In the genomic region with DNA sequence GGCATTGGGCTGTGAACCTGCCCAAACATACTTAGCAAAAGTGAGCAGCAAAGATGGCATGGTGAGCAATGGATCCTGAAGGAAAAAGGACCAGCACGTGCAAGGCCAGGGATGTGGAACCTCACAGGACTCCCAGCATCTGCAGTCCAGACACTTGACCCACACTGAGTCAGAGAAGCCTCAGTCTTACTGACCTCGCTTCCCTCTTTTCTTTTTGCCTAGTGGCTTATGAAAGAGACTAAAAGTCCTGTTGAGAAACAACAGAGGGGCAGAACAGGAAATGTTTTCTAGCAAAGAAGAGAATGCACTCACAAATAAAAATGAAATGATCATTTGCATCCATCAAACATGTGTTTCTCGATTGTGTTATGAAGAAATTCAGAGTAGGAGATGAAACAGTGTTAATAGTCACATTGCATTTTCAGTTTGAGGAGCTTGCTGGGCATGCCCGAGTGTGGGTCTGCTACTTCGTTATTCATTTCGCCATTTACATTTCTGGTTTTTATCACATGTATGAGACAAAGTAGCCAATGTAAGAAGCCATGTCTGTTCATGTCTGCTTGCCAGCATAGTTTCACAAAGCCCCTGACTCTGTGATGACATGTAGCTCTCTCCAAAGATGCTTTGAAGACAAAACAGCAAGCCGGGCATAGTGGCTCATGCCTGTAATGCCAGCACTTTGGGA, we compare ENCODE assay signal across 18 cellular contexts.
DNase-seq lines count a peak whose midpoint lies in the region; ATAC-seq, FAIRE-seq and TF ChIP-seq lines count a peak whose summit lies in the region.
"Had no signal": no experiment of that assay in that cellular context is flagged by ENCODE, and none has a peak within 500 bp of the region (broad histone marks: within the 10 kb centered on the region; RNA-seq: fewer than 3 reads in every experiment).

No MANE protein-coding gene starts in this region.

- H3K9me3 ChIP-seq in IMR-90 (ENCODE audit: control insufficient read depth, insufficient read depth, low read length) (no peaks in the 10 kb centered on the region), GM12878 (replicated peaks; ENCODE audit: control insufficient read depth, insufficient read depth, low read length) (no peaks in the 10 kb centered on the region), neutrophil (no peaks in the 10 kb centered on the region), heart right ventricle (no peaks in the 10 kb centered on the region), prostate gland (no peaks in the 10 kb centered on the region)
- H3K9me3 ChIP-seq: breast epithelium, SJCRH30, uterus had no signal

- H3K9me1 ChIP-seq in IMR-90 (ENCODE audit: insufficient read depth, low read length), result no peaks in the 10 kb centered on the region

- H2AK9ac ChIP-seq in IMR-90 (replicated peaks; ENCODE audit: low read depth, low read length, poor library complexity), result no peak overlapping the region

- H3K4me1 ChIP-seq in IMR-90 (ENCODE audit: control insufficient read depth, insufficient read depth, low read length) (no peaks in the 10 kb centered on the region), GM12878 (ENCODE audit: control insufficient read depth, insufficient read depth, low read length) (no peaks in the 10 kb centered on the region), neutrophil (ENCODE audit: control insufficient read depth in 1 of 2, insufficient read depth in 1 of 2, low read depth in 1 of 2, low read length in 1 of 2) (peaks cover 41 to 42% of the 10 kb centered on the region in 2 experiments), heart right ventricle (no peaks in the 10 kb centered on the region), prostate gland (replicated peaks) (peaks cover 9% of the 10 kb centered on the region)
- H3K4me1 ChIP-seq: breast epithelium, SJCRH30, uterus had no signal

- DNase-seq in GM04504 (ENCODE audit: low read depth) (peak; percentile 27), IMR-90 (peak; percentile 25), GM12878 (ENCODE audit: low read depth, low spot score) (no peak), heart right ventricle (no peak), D721Med (ENCODE audit: insufficient read length, low spot score) (no peak), prostate gland (ENCODE audit: low spot score) (no peak)
- DNase-seq: activated naive CD8-positive, alpha-beta T cell treated with anti-CD3 and anti-CD28 coated beads, Interleukin-2, amount 50 U/mL, for 24 hours; glutamatergic neuron; NCI-H2029 treated with DMSO at 0.1 percent for 48 hours; NCI-H510A; SJCRH30; small intestine; stimulated activated CD4-positive, alpha-beta T cell treated with anti-CD3 and anti-CD28 coated beads, Interleukin-4, amount 100 ng/mL, for 24 hours; uterus had no signal

- RAD21 ChIA-PET in GM12878 (lab: Charles Lee; ENCODE audit: unreplicated experiment), result no interaction called here

- H2AFZ ChIP-seq in IMR-90 (replicated peaks; ENCODE audit: low read length, poor library complexity) (no peak overlapping the region), GM12878 (ENCODE audit: control insufficient read depth, low read depth, low read length) (no peak overlapping the region)

- H3K56ac ChIP-seq in IMR-90 (ENCODE audit: extremely low read depth, insufficient read depth, low read length), result no peak overlapping the region

- H3K4me2 ChIP-seq in IMR-90 (ENCODE audit: low read depth, low read length), result no peak overlapping the region
- no peak overlapping the region for H3K4me2 ChIP-seq in GM12878 (ENCODE audit: control insufficient read depth, insufficient read depth)

- H4K20me1 ChIP-seq in IMR-90 (ENCODE audit: insufficient read depth, low read length), result no peaks in the 10 kb centered on the region
- H4K20me1 ChIP-seq in GM12878 (ENCODE audit: control insufficient read depth, insufficient read depth), result no peaks in the 10 kb centered on the region

- dilution Hi-C loops in IMR-90 (cut with HindIII; ENCODE audit: low sequenced_read_pairs, unreplicated experiment), result no loop called here

- H3K4me3 ChIP-seq in IMR-90 (ENCODE audit: insufficient read depth, low read depth, low read length), result no peak overlapping the region
- H3K4me3 ChIP-seq in GM12878, result no peak overlapping the region
- peak overlapping the region in 1 of 2 experiments; percentile 30 for H3K4me3 ChIP-seq in neutrophil (ENCODE audit: low read depth in 1 of 2, low read length in 1 of 2)
- no peak overlapping the region for H3K4me3 ChIP-seq in heart right ventricle
- H3K4me3 ChIP-seq in prostate gland, result no peak overlapping the region
- H3K4me3 ChIP-seq: breast epithelium, lung, SJCRH30, uterus had no signal

- intact Hi-C loops in IMR-90 (cut with micrococcal nuclease) (no loop called here), GM12878 (cut with micrococcal nuclease; ENCODE audit: unreplicated experiment) (no loop called here), heart right ventricle (cut with DNase I) (no loop called here), prostate gland (cut with DNase I) (no loop called here)

- no peak overlapping the region for H2BK15ac ChIP-seq in IMR-90 (ENCODE audit: low read depth, low read length)

- H2BK120ac ChIP-seq in IMR-90 (ENCODE audit: low read depth, low read length), result no peak overlapping the region

- H3K14ac ChIP-seq in IMR-90 (replicated peaks; ENCODE audit: low read depth, low read length), result no peak overlapping the region

- H4K8ac ChIP-seq in IMR-90 (ENCODE audit: low read depth in 2 of 2, low read length in 2 of 2), result no peak overlapping the region

- SMC1A ChIA-PET in GM12878 (lab: Charles Lee; ENCODE audit: uncharacterized antibody, unreplicated experiment), result no interaction called here

- 0 out of 2 replicates have a peak, but pooled peaks have one; percentile 17 for ATAC-seq in IMR-90 (ENCODE audit: low read depth)
- no peak; the same call in 2 of the 3 replicates for ATAC-seq in GM12878
- no peak for ATAC-seq in heart right ventricle
- ATAC-seq: activated naive CD8-positive, alpha-beta T cell treated with anti-CD3 and anti-CD28 coated beads, Interleukin-2, amount 50 U/mL, for 24 hours had no signal

- no peak overlapping the region for H3K18ac ChIP-seq in IMR-90 (ENCODE audit: low read depth, low read length)

- H3K79me1 ChIP-seq in IMR-90 (ENCODE audit: low read depth in 1 of 2, low read length in 2 of 2), result no peaks in the 10 kb centered on the region

- TF ChIP-seq RAD21 in IMR-90 (IDR thresholded peaks at IDR 0.05; ENCODE audit: low read length), result no peak
- TF ChIP-seq RAD21 in GM12878 (IDR thresholded peaks at IDR 0.05; ENCODE audit: insufficient read depth, low read depth, low read length), result no peak

- H2BK5ac ChIP-seq in IMR-90 (ENCODE audit: low read depth, low read length, poor library complexity, severe bottlenecking), result no peak overlapping the region

- no peak for TF ChIP-seq CTCF in IMR-90 (conservative IDR thresholded peaks at IDR 0.05; ENCODE audit: low read depth, low read length)
- TF ChIP-seq CTCF in GM12878 (IDR thresholded peaks at IDR 0.05 in 2 of 3, conservative IDR thresholded peaks at IDR 0.05 in 1 of 3; ENCODE audit: control insufficient read depth in 2 of 3, extremely low read depth in 1 of 3, insufficient read depth in 1 of 3, low read depth in 3 of 3, low read length in 3 of 3), result no peak
- no peak for TF ChIP-seq CTCF in neutrophil (IDR thresholded peaks at IDR 0.05)
- TF ChIP-seq CTCF in heart right ventricle (IDR thresholded peaks at IDR 0.05), result no peak
- TF ChIP-seq CTCF in D721Med (IDR thresholded peaks at IDR 0.05; ENCODE audit: insufficient read depth, missing control alignments), result no peak
- no peak for TF ChIP-seq CTCF in prostate gland (IDR thresholded peaks at IDR 0.05)

- H3K9ac ChIP-seq in IMR-90 (ENCODE audit: low read depth, low read length), result no peak overlapping the region
- no peak overlapping the region for H3K9ac ChIP-seq in GM12878 (ENCODE audit: control insufficient read depth, insufficient read depth, low read length)

- H4K5ac ChIP-seq in IMR-90 (ENCODE audit: low read depth, low read length), result no peak overlapping the region

- no peak overlapping the region for H3K23ac ChIP-seq in IMR-90 (ENCODE audit: low read depth, low read length)

- WGBS in IMR-90 (ENCODE audit: extremely low coverage in 2 of 2, insufficient read length in 1 of 2), 2 experiments, result no CpG with 5 or more reads among the region's 7 CpGs
- WGBS in GM12878 (ENCODE audit: insufficient coverage, insufficient replicate concordance, low lambda C conversion rate, missing lambda C conversion rate), result 28% methylated on average over 7 of the region's 7 CpGs
- 75 to 84% methylated on average over 7 of the region's 7 CpGs for WGBS in heart right ventricle, 2 donors
- 79% methylated on average over 7 of the region's 7 CpGs for WGBS in prostate gland

- H3K4ac ChIP-seq in IMR-90 (ENCODE audit: low read depth, low read length), result no peak overlapping the region

- POLR2A ChIA-PET in IMR-90 (lab: Charles Lee; ENCODE audit: unreplicated experiment) (interaction anchor here (0.6 kb wide), 1 partner anchor 1246 kb away, joined by 6 read pairs; no protein-coding TSS in a partner anchor), GM12878 (lab: Charles Lee) (interaction anchor here (0.5 to 1.3 kb wide), 5 partner anchors 9 to 260 kb away, joined by 3 to 4 read pairs (median 3); no protein-coding TSS in a partner anchor)

- FAIRE-seq in GM12878 (lab: Jason Lieb, UNC) (no peak), D721Med (lab: Jason Lieb, UNC) (no peak)
- FAIRE-seq: GM12891, small intestine had no signal

- no peak overlapping the region for H2BK20ac ChIP-seq in IMR-90 (ENCODE audit: low read depth, low read length)

- H2AK5ac ChIP-seq in IMR-90 (ENCODE audit: low read depth, low read length), result no peak overlapping the region

- TF ChIP-seq EP300 in GM12878 (IDR thresholded peaks at IDR 0.05; ENCODE audit: borderline replicate concordance in 1 of 2, control insufficient read depth in 1 of 2, low read depth in 2 of 2, low read length in 2 of 2), result no peak

- in situ Hi-C loops in IMR-90 (cut with MboI; ENCODE audit: low sequenced_read_pairs), result no loop called here
- in situ Hi-C loops in GM12878 (cut with MboI), result no loop called here

- BruUV-seq in IMR-90 (replicated peaks; lab: Mats Ljungman, UMichigan) (no TSS peak), GM12878 (replicated peaks; lab: Mats Ljungman, UMichigan) (no TSS peak)

- no peak for TF ChIP-seq POLR2A in IMR-90 (IDR thresholded peaks at IDR 0.05; ENCODE audit: low read depth, low read length)
- TF ChIP-seq POLR2A in GM12878 (IDR thresholded peaks at IDR 0.05; ENCODE audit: low read depth, low read length), result no peak
- TF ChIP-seq POLR2A in prostate gland (IDR thresholded peaks at IDR 0.05), result no peak

- H3K27ac ChIP-seq in IMR-90 (ENCODE audit: insufficient read depth, low read length) (no peak overlapping the region), GM12878 (ENCODE audit: control insufficient read depth, insufficient read depth) (no peak overlapping the region), neutrophil (peak overlapping the region; percentile 77), heart right ventricle (no peak overlapping the region), prostate gland (no peak overlapping the region)
- H3K27ac ChIP-seq: breast epithelium, SJCRH30, uterus had no signal

- no peak overlapping the region for H4K91ac ChIP-seq in IMR-90 (ENCODE audit: insufficient read depth, low read depth, low read length)

- H3K79me2 ChIP-seq in GM12878 (ENCODE audit: control insufficient read depth, insufficient read depth, low read length), result no peaks in the 10 kb centered on the region

- H3K27me3 ChIP-seq in IMR-90 (ENCODE audit: control insufficient read depth, insufficient read depth, low read length), result peaks cover 19% of the 10 kb centered on the region
- H3K27me3 ChIP-seq in GM12878 (replicated peaks in 1 of 2; ENCODE audit: control insufficient read depth in 2 of 2, insufficient read depth in 2 of 2, low read length in 1 of 2), result no peaks in the 10 kb centered on the region; a peak in 3 of 4 replicates
- H3K27me3 ChIP-seq in neutrophil, result no peaks in the 10 kb centered on the region
- no peaks in the 10 kb centered on the region for H3K27me3 ChIP-seq in heart right ventricle
- H3K27me3 ChIP-seq in prostate gland (replicated peaks; ENCODE audit: insufficient read depth), result no peaks in the 10 kb centered on the region
- H3K27me3 ChIP-seq: breast epithelium, SJCRH30, uterus had no signal

- CTCF ChIA-PET in IMR-90 (lab: Yijun Ruan, JAX), result no interaction called here
- CTCF ChIA-PET in GM12878 (lab: Yijun Ruan, JAX), result no interaction called here

- H3K36me3 ChIP-seq in IMR-90 (ENCODE audit: control insufficient read depth, insufficient read depth, low read length) (no peaks in the 10 kb centered on the region), GM12878 (ENCODE audit: control insufficient read depth in 2 of 2, insufficient read depth in 2 of 2, low read length in 1 of 2) (no peaks in the 10 kb centered on the region), neutrophil (no peaks in the 10 kb centered on the region), heart right ventricle (no peaks in the 10 kb centered on the region), prostate gland (no peaks in the 10 kb centered on the region)
- H3K36me3 ChIP-seq: breast epithelium, SJCRH30, uterus had no signal

Comparison
In these comparisons a context has a peak if more than half of its experiments do, and no peak if none do; other contexts are left out.
1. DNase-seq: peak in GM04504 (single experiment) and IMR-90 (single experiment); none in GM12878 (single experiment), heart right ventricle (0 of 2), D721Med (single experiment) and prostate gland (single experiment).